Comparison of ENCODE assay signal across 28 cellular contexts in the genomic region with DNA sequence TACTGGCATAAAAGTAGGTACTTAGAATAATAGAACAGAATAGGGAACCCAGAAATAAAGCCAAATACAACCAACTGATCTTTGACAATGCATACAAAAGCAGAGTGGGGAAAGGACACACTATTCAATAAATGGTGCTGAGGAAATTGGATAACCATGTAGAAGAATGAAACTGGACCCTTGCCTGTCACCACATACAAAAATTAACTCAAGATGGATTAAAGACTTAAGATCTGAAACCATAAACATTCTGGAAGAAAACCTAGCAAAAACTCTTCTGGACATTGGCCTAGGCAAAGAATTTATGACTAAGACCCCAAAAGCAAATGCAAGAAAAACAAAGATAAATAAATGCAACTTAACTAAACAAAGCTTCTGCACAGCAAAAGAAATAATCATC.
"Had no signal": no experiment of that assay in that cellular context is flagged by ENCODE, and none has a peak within 500 bp of the region (broad histone marks: within the 10 kb centered on the region; RNA-seq: fewer than 3 reads in every experiment).

No MANE protein-coding gene starts in this region.

- ATAC-seq: left colon; left lung; lower lobe of right lung; naive thymus-derived CD8-positive, alpha-beta T cell; pancreas; right cardiac atrium; sciatic nerve; stimulated activated naive B cell treated with anti-CD40 and anti-IgM and Interleukin-4, amounts not matched to agents 10 μg/mL and 1 μg/mL and 100 μg/mL, for 72 hours; stimulated activated naive CD8-positive, alpha-beta T cell treated with anti-CD3 and anti-CD28 coated beads, Interleukin-15, Interleukin-2, amounts not matched to agents 100 U/mL and 50 U/mL, for 24 hours had no signal

- H3K27me3 ChIP-seq: left lung, pancreas, stomach, testis, thyroid gland, transverse colon, upper lobe of left lung, vagina had no signal

- H3K27ac ChIP-seq: left lung, lower lobe of right lung, pancreas, prostate gland, skin epidermis, stomach, testis, thyroid gland, transverse colon, upper lobe of left lung, vagina had no signal

- DNase-seq: immature natural killer cell; kidney; left colon; left lung; lower lobe of right lung; mammary epithelial cell; mesenchymal stem cell; naive thymus-derived CD8-positive, alpha-beta T cell; nucleus accumbens; pancreas; posterior cingulate gyrus; retina; right cardiac atrium; stimulated activated CD4-positive, alpha-beta T cell treated with anti-CD3 and anti-CD28 coated beads, Interleukin-12 subunit alpha, Interleukin-12 subunit beta, amount 100 ng/mL, for 4 hours; stimulated activated CD4-positive, alpha-beta T cell treated with anti-CD3 and anti-CD28 coated beads, Interleukin-15, amount 100 ng/mL, for 24 hours; stimulated activated CD4-positive, alpha-beta T cell treated with anti-CD3 and anti-CD28 coated beads, Interleukin-2, amount 100 ng/mL, for 24 hours; stimulated activated CD4-positive, alpha-beta T cell treated with anti-CD3 and anti-CD28 coated beads, Interleukin-4, amount 100 ng/mL, for 1 hour; stimulated activated naive B cell treated with anti-CD40 and anti-IgM and Interleukin-4, amounts not matched to agents 10 μg/mL and 1 μg/mL and 100 μg/mL, for 72 hours; stimulated activated naive CD8-positive, alpha-beta T cell treated with anti-CD3 and anti-CD28 coated beads, Interleukin-15, Interleukin-2, amounts not matched to agents 100 U/mL and 50 U/mL, for 24 hours; stomach; testis; thyroid gland; transverse colon; upper lobe of left lung had no signal

- H3K36me3 ChIP-seq: left lung, lower lobe of right lung, pancreas, prostate gland, thyroid gland, upper lobe of left lung, vagina had no signal

- H3K9me3 ChIP-seq: pancreas, prostate gland, testis, thyroid gland, transverse colon, upper lobe of left lung, vagina had no signal

- H3K4me3 ChIP-seq: left lung, lower lobe of right lung, pancreas, prostate gland, skin epidermis, stomach, testis, thyroid gland, transverse colon, upper lobe of left lung, vagina had no signal

- H3K4me1 ChIP-seq: left lung, lower lobe of right lung, prostate gland, stomach, testis, upper lobe of left lung, vagina had no signal
